Comparison of ENCODE assay signal across 17 cellular contexts in the genomic region with DNA sequence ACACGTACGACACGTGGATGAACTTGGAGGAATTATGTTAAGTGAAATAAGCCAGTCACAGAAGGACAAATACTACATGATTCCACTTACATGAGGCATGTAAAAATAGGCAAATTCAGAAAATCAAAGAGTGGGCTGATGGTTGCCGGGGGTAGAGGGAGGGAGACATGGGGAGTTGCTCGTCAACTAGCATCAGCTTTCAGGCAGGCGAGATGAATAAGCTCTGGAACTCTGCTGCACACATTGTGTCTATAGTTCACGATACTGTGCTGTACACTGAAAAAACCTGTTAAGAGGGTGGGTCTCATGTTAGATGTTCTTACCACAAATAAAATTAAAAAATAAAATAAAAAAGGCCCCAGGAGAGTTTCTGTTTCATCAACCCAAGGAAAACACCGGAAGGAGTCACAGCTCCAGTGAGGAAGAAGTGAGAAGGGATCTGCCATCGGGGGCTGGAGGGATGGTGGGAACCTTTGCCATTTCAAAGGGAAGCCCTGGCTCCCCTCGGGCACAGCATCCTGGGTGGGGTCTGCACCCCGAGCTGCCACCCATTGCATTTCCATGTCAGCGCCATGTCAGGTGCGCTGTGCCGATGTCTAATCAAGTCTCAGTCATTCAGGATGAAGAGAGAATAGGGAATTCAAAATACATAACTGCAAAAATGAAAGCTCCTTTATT.
DNase-seq lines count a peak whose midpoint lies in the region; TF ChIP-seq lines count a peak whose summit lies in the region.
"Had no signal": no experiment of that assay in that cellular context is flagged by ENCODE, and none has a peak within 500 bp of the region (broad histone marks: within the 10 kb centered on the region; RNA-seq: fewer than 3 reads in every experiment).

No MANE protein-coding gene starts in this region.

- no peak overlapping the region for H3K4me3 Mint-ChIP-seq in neural progenitor cell
- H3K4me3 Mint-ChIP-seq: CD14-positive monocyte had no signal

- DNase-seq in NCI-H526 (lab: John Stamatoyannopoulos, UW) (peak; percentile 86 to 87), neural progenitor cell (ENCODE audit: low spot score) (no peak), NCI-H1436 treated with DMSO at 0.1 percent for 48 hours (lab: John Stamatoyannopoulos, UW) (no peak), NCI-H1436 (lab: John Stamatoyannopoulos, UW) (no peak), GM03348 (ENCODE audit: low spot score) (no peak), SJCRH30 (no peak)
- DNase-seq: Calu3, GOT3, KBM-7, NCI-H1417 treated with DMSO at 0.1 percent for 48 hours, NCI-H2029 treated with DMSO at 0.1 percent for 48 hours, NCI-H2171 treated with DMSO at 0.1 percent for 48 hours, NCI-H446 treated with DMSO at 0.1 percent for 48 hours had no signal

- no peaks in the 10 kb centered on the region for H3K9me3 Mint-ChIP-seq in neural progenitor cell

- TF ChIP-seq CTCF in 22Rv1 (IDR thresholded peaks at IDR 0.05) (no peak), neural progenitor cell (IDR thresholded peaks at IDR 0.05) (no peak)

- H3K4me3 ChIP-seq in neural progenitor cell, result no peak overlapping the region
- no peak overlapping the region for H3K4me3 ChIP-seq in SJCRH30
- H3K4me3 ChIP-seq: SK-N-MC had no signal

- H3K4me1 ChIP-seq in neural progenitor cell (peaks cover 27% of the 10 kb centered on the region), SJCRH30 (peaks cover 15% of the 10 kb centered on the region)

- no peaks in the 10 kb centered on the region for H4K20me1 ChIP-seq in neural progenitor cell (ENCODE audit: low read depth)

- H3F3A ChIP-seq in neural progenitor cell (ENCODE audit: low read depth), result peaks cover 27% of the 10 kb centered on the region

- H3K27ac ChIP-seq in 22Rv1, result peak overlapping the region; percentile 95
- H3K27ac ChIP-seq in cingulate gyrus (ENCODE audit: low read depth, low read length), result peak overlapping the region; percentile 24
- no peak overlapping the region for H3K27ac ChIP-seq in neural progenitor cell
- H3K27ac ChIP-seq in SJCRH30, result no peak overlapping the region
- H3K27ac ChIP-seq: SK-N-MC had no signal

- H3K4me2 ChIP-seq in neural progenitor cell, result no peak overlapping the region

- H3K27me3 ChIP-seq in neural progenitor cell, result peaks cover 22% of the 10 kb centered on the region
- H3K27me3 ChIP-seq in SJCRH30, result no peaks in the 10 kb centered on the region

- H2AFZ ChIP-seq in neural progenitor cell (replicated peaks), result no peak overlapping the region

- peak overlapping the region; percentile 65 for H3K27ac Mint-ChIP-seq in neural progenitor cell

- H3K36me3 Mint-ChIP-seq in neural progenitor cell, result peaks cover 19% of the 10 kb centered on the region
- H3K36me3 Mint-ChIP-seq: CD14-positive monocyte had no signal

- H3K9me3 ChIP-seq in neural progenitor cell (ENCODE audit: low read depth), result no peaks in the 10 kb centered on the region
- no peaks in the 10 kb centered on the region for H3K9me3 ChIP-seq in SJCRH30 (replicated peaks)

- H3K9ac ChIP-seq in neural progenitor cell, result no peak overlapping the region

- peaks cover 78% of the 10 kb centered on the region for H3K4me1 Mint-ChIP-seq in neural progenitor cell

- peaks cover 5% of the 10 kb centered on the region for H3K27me3 Mint-ChIP-seq in neural progenitor cell (ENCODE audit: insufficient read depth, low read depth)

- no peaks in the 10 kb centered on the region for H3K36me3 ChIP-seq in neural progenitor cell
- H3K36me3 ChIP-seq in SJCRH30, result no peaks in the 10 kb centered on the region

- H3K79me2 ChIP-seq in neural progenitor cell (ENCODE audit: low read depth), result no peaks in the 10 kb centered on the region

Comparison
In these comparisons a context has a peak if more than half of its experiments do, and no peak if none do; other contexts are left out.
1. H3K27ac ChIP-seq: peak in 22Rv1 (single experiment) and cingulate gyrus (single experiment); none in neural progenitor cell (single experiment) and SJCRH30 (single experiment).
2. DNase-seq: peak in NCI-H526 (2 of 2); none in neural progenitor cell (single experiment), NCI-H1436 treated with DMSO at 0.1 percent for 48 hours (single experiment), NCI-H1436 (single experiment), GM03348 (single experiment) and SJCRH30 (0 of 2).